8 cellular contexts compared by ENCODE assay signal in the genomic region with DNA sequence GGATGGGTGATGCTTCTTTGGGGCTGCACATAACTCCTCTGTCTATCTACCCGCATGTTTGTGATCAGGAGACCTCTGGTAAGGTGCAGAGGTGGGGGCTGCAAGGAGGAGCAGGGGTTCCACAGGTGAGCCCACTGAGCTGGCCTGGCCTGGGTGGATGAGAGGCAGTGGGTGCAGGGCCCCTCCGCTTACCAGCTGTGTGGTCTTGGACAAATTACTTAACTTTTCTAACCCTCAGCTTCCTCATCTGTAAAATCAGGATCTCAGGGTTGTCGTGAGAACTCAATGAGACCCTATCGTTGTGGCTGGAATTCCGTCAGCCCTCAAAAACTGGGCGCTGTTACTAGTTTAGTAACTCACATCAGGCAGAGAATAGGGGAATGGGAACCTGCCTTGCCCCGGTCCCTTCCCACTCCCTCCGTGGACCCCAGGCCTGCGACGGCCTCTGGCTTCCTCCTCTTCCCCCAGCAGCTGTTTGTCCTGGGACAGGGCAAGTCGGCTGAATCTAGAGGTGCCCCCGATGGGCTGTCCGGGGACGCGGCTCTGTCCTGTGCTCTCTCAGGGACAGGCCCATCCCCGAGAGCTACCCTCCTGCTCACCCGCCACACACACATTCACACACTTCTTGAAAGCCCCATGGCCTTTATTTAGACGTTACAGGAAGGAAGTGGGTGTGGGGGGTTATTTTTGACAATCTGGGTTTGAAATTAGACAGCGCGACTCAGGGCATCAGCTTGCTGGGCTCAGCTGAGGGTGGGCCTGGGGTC. TPM values are rescaled to one million over a fixed set of nuclear protein-coding genes. Genes with fewer than 3 reads are reported as not detected.
A peak's percentile ranks its signal among the peaks of the same experiment; 100 is the strongest.
DNase-seq lines count a peak whose midpoint lies in the region; ATAC-seq and TF ChIP-seq lines count a peak whose summit lies in the region.

No MANE protein-coding gene starts in this region.

- no peak for TF ChIP-seq POLR2A in testis (IDR thresholded peaks at IDR 0.05)

- no peak overlapping the region for H3T11ph ChIP-seq in H9 (ENCODE audit: low read length)

- no CpG with 5 or more reads among the region's 20 CpGs for WGBS in H9 (ENCODE audit: extremely low coverage, insufficient read length, low lambda C conversion rate)
- WGBS in lung, 2 donors = 25 to 37% methylated on average over 20 of the region's 20 CpGs
- WGBS in testis, 2 donors = 63 to 80% methylated on average over 20 of the region's 20 CpGs

- H4K20me1 ChIP-seq in H9 (ENCODE audit: control insufficient read depth, insufficient read depth, insufficient read length) = no peaks in the 10 kb centered on the region

- no peak overlapping the region for H2BK5ac ChIP-seq in H9 (ENCODE audit: insufficient read length, low read length)

- H3K79me1 ChIP-seq in H9 (ENCODE audit: insufficient read depth, low read depth, low read length, poor library complexity, severe bottlenecking) = no peaks in the 10 kb centered on the region

- no peak overlapping the region for H3K18ac ChIP-seq in H9 (ENCODE audit: insufficient read length, low read depth, low read length)

- H3K23ac ChIP-seq in H9 (ENCODE audit: insufficient read length, low read depth, low read length) = no peak overlapping the region

- no peak overlapping the region for H4K8ac ChIP-seq in H9 (replicated peaks; ENCODE audit: insufficient read length, low read depth, low read length)

- H4K5ac ChIP-seq in H9 (ENCODE audit: insufficient read length, low read depth, low read length) = no peak overlapping the region

- H3K27me3 ChIP-seq in H9 (ENCODE audit: insufficient read depth, low read length) = no peaks in the 10 kb centered on the region
- no peaks in the 10 kb centered on the region for H3K27me3 ChIP-seq in NT2/D1 (ENCODE audit: insufficient read depth, insufficient read length)
- no peaks in the 10 kb centered on the region for H3K27me3 ChIP-seq in lung (ENCODE audit: control insufficient read depth, insufficient read depth)
- no peaks in the 10 kb centered on the region for H3K27me3 ChIP-seq in testis

- no peak overlapping the region for H2BK15ac ChIP-seq in H9 (ENCODE audit: low read depth, low read length)

- H3K79me2 ChIP-seq in H9 (ENCODE audit: insufficient read depth, low read length) = no peaks in the 10 kb centered on the region; the same call in 1 of the 2 replicates

- no peak overlapping the region for H3K4ac ChIP-seq in H9 (ENCODE audit: low read depth, low read length)

- H4K91ac ChIP-seq in H9 (ENCODE audit: insufficient read length, low read depth, low read length) = no peak overlapping the region

- peak; percentile 94 for DNase-seq in GM12865 (ENCODE audit: low read depth)
- DNase-seq in H9 = no peak
- DNase-seq in NT2/D1 (ENCODE audit: low read depth, low spot score) = no peak
- DNase-seq in activated T-helper 9 cell treated with anti-CD3 and anti-CD28 coated beads, Interleukin-2, amount 50 U/mL, for 16 hours (ENCODE audit: low read depth) = peak; percentile 61
- DNase-seq in lung (ENCODE audit: low spot score) = no peak
- no peak for DNase-seq in testis
- DNase-seq in cerebellar cortex (ENCODE audit: low spot score) = no peak
- no peak for DNase-seq in glomerular visceral epithelial cell (ENCODE audit: extremely low spot score)

- H3K27me3 Mint-ChIP-seq in H9 (ENCODE audit: low read depth) = no peaks in the 10 kb centered on the region; the same call in 1 of the 2 replicates

- intact Hi-C loops in testis (cut with DNase I; ENCODE audit: low total_unique reads) = no loop called here

- H2AFZ ChIP-seq in H9 (ENCODE audit: low read length) = no peak overlapping the region

- peak overlapping the region in 2 of 3 experiments; percentile 82 to 83; a peak in 5 of 7 replicates for H3K27ac Mint-ChIP-seq in H9

- H3K23me2 ChIP-seq in H9 (ENCODE audit: insufficient read length, low read depth, low read length, poor library complexity, severe bottlenecking) = peaks cover 17% of the 10 kb centered on the region

- H3K14ac ChIP-seq in H9 (ENCODE audit: insufficient read depth, low read length) = no peak overlapping the region; the same call in 1 of the 2 replicates

- H3K4me3 Mint-ChIP-seq in H9 = no peak overlapping the region

- no peak for ATAC-seq in lung (ENCODE audit: insufficient read depth, low FRiP score)

- H2AK5ac ChIP-seq in H9 (ENCODE audit: insufficient read length, low read length) = no peak overlapping the region

- no peak overlapping the region for H3K4me2 ChIP-seq in H9 (ENCODE audit: insufficient read depth, insufficient read length, low read length)

- no peak overlapping the region for H3K9ac ChIP-seq in H9 (ENCODE audit: extremely low read depth, insufficient read length, low read length)
- H3K9ac ChIP-seq in NT2/D1 (ENCODE audit: insufficient read length, low read depth) = peak overlapping the region; percentile 1

- H3K36me3 Mint-ChIP-seq in H9 (ENCODE audit: insufficient read depth in 1 of 3, low read depth in 3 of 3) = peaks cover 0 to 6% (median 0%) of the 10 kb centered on the region in 3 experiments; a peak in 4 of 7 replicates

- H3K56ac ChIP-seq in H9 (ENCODE audit: insufficient read length, low read depth, low read length) = no peak overlapping the region

- H3K36me3 ChIP-seq in NT2/D1 (ENCODE audit: insufficient read depth, insufficient read length, low read length) (peaks cover 9% of the 10 kb centered on the region), lung (ENCODE audit: control insufficient read depth in 2 of 2, insufficient read depth in 2 of 2, low read length in 2 of 2) (peaks cover 0 to 21% of the 10 kb centered on the region in 2 donors), testis (ENCODE audit: low read depth, missing control alignments) (no peaks in the 10 kb centered on the region)

- H2BK20ac ChIP-seq in H9 (ENCODE audit: low read depth, low read length, poor library complexity, severe bottlenecking) = no peak overlapping the region

- H3K4me1 Mint-ChIP-seq in H9 = peaks cover 27 to 44% of the 10 kb centered on the region in 2 experiments

- H2BK12ac ChIP-seq in H9 (ENCODE audit: insufficient read length, low read depth, low read length) = no peak overlapping the region

- H2BK120ac ChIP-seq in H9 (ENCODE audit: low read depth, low read length, poor library complexity, severe bottlenecking) = no peak overlapping the region

- no peaks in the 10 kb centered on the region for H3K9me3 ChIP-seq in H9 (ENCODE audit: control insufficient read depth, low read depth, low read length)
- no peaks in the 10 kb centered on the region for H3K9me3 ChIP-seq in NT2/D1 (ENCODE audit: insufficient read depth, low read length)
- H3K9me3 ChIP-seq in lung (ENCODE audit: control insufficient read depth in 2 of 2, insufficient read depth in 1 of 2, low read length in 1 of 2) = no peaks in the 10 kb centered on the region
- no peaks in the 10 kb centered on the region for H3K9me3 ChIP-seq in testis

- TF ChIP-seq CTCF in GM12865 (IDR thresholded peaks at IDR 0.05; ENCODE audit: insufficient read depth, low read depth, low read length, missing control alignments) (no peak), H9 (conservative IDR thresholded peaks at IDR 0.05) (no peak), lung (IDR thresholded peaks at IDR 0.05; ENCODE audit: control extremely low read depth, extremely low read depth) (no peak), testis (IDR thresholded peaks at IDR 0.05) (no peak)

- H3K4me1 ChIP-seq in H9 (ENCODE audit: insufficient read depth, low read length) (peaks cover 4% of the 10 kb centered on the region; the same call in 1 of the 2 replicates), NT2/D1 (ENCODE audit: insufficient read depth, insufficient read length) (peaks cover 42% of the 10 kb centered on the region), lung (ENCODE audit: control insufficient read depth in 2 of 2, insufficient read depth in 2 of 2, low read length in 2 of 2) (peaks cover 0 to 29% of the 10 kb centered on the region in 2 donors), testis (peaks cover 35% of the 10 kb centered on the region)

- no peaks in the 10 kb centered on the region for H3K9me3 Mint-ChIP-seq in H9

- no peak overlapping the region for H3K27ac ChIP-seq in H9 (ENCODE audit: insufficient read length, low read depth, low read length)
- H3K27ac ChIP-seq in lung (ENCODE audit: low read depth in 1 of 2, low read length in 1 of 2) = peak overlapping the region; percentile 51 to 82
- H3K27ac ChIP-seq in testis = peak overlapping the region in 1 of 2 donors; percentile 41

- H3K4me3 ChIP-seq in GM12865 (ENCODE audit: low read depth, low read length) = peak overlapping the region; percentile 76
- H3K4me3 ChIP-seq in NT2/D1 (ENCODE audit: insufficient read length, low read depth) = no peak overlapping the region
- H3K4me3 ChIP-seq in lung = no peak overlapping the region
- H3K4me3 ChIP-seq in testis = no peak overlapping the region

RNA-seq across cellular contexts. Expression of gene PTPN6, which starts 7.6 kb away (rescaled TPM):
- total RNA-seq in H9 (2021) (18.2 and 19.8 TPM in 2 replicates), lung (100 to 1,000 TPM in 1 of 2 donors, 10 to 100 TPM in 1; 38.2 to 140 TPM), testis (1 to 10 TPM; 3.7 to 9.1 TPM)
- polyA plus RNA-seq in lung (100 to 1,000 TPM; 201 to 222 TPM), testis (ENCODE audit: insufficient read depth, low read depth, low replicate concordance) (19.1 TPM)

RNA-seq across cellular contexts. Expression of gene PHB2, which starts 11.7 kb away (rescaled TPM):
- total RNA-seq in H9 (2021) = 370 and 383 TPM in 2 replicates
- total RNA-seq in lung = 100 to 1,000 TPM; 103 to 154 TPM
- polyA plus RNA-seq in lung = 100 to 1,000 TPM; 129 to 149 TPM
- total RNA-seq in testis = 100 to 1,000 TPM; 118 to 153 TPM
- polyA plus RNA-seq in testis (ENCODE audit: insufficient read depth, low read depth, low replicate concordance) = 97.3 TPM

RNA-seq across cellular contexts. Expression of gene EMG1, which starts 11.9 kb away (rescaled TPM):
- 62.7 and 67.4 TPM in 2 replicates for total RNA-seq in H9 (2021)
- total RNA-seq in lung = 10 to 100 TPM; 25.2 to 56.3 TPM
- polyA plus RNA-seq in lung = 10 to 100 TPM; 38.6 to 42.0 TPM
- 10 to 100 TPM; 40.2 to 45.5 TPM for total RNA-seq in testis
- 36.7 TPM for polyA plus RNA-seq in testis (ENCODE audit: insufficient read depth, low read depth, low replicate concordance)

RNA-seq across cellular contexts. Expression of gene C12orf57, which starts 15.0 kb away (rescaled TPM):
- total RNA-seq in H9 (2021) (195 TPM in 2 replicates), lung (100 to 1,000 TPM in 1 of 2 donors, 10 to 100 TPM in 1; 92.9 to 196 TPM), testis (100 to 1,000 TPM; 143 to 236 TPM)
- polyA plus RNA-seq in lung (100 to 1,000 TPM; 370 to 437 TPM), testis (ENCODE audit: insufficient read depth, low read depth, low replicate concordance) (141 TPM)

RNA-seq across cellular contexts. Expression of gene RNU7-1, which starts 15.2 kb away (rescaled TPM):
- not detected in 2 replicates for total RNA-seq in H9 (2021)
- not detected for total RNA-seq in lung
- not detected for polyA plus RNA-seq in lung
- total RNA-seq in testis = not detected
- polyA plus RNA-seq in testis (ENCODE audit: insufficient read depth, low read depth, low replicate concordance) = not detected

Comparison
In these comparisons a context has a peak if more than half of its experiments do, and no peak if none do; other contexts are left out.
1. DNase-seq: peak in GM12865 (single experiment) and activated T-helper 9 cell treated with anti-CD3 and anti-CD28 coated beads, Interleukin-2, amount 50 U/mL, for 16 hours (single experiment); none in H9 (single experiment), NT2/D1 (single experiment), lung (single experiment), testis (single experiment), cerebellar cortex (single experiment) and glomerular visceral epithelial cell (single experiment).